1 cellular context compared by ENCODE assay signal in the genomic region with DNA sequence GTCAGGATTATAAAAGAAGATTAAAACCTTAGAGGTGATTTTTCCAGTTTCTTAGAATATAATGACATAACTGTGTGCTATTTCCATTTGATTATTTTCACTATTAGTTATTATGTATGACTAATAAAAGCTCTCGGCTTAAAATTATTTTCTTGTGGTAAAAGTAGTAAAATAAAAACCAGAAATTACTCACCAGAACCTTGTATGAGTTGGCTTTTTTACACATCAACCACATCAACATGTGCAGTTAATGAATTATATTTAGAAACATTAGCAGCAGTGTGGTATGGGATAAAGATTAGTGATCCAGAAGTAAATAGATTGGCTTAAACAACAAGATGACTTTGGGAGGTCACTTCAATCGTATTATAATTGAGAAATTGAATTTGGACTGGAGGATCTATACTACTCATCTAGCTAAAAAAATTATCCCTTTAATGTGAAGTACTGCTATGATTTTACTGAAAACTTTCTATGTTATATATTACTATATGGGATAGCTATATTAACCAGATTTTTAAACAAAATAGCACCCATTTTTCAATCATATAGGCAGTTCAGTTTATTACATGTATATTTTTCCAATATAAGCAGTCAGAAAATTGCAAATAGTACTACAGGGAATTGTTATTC.
TF ChIP-seq lines count a peak whose summit lies in the region.

No MANE protein-coding gene starts in this region.

TF ChIP-seq in endothelial cell of umbilical vein, 7 proteins besides CTCF, POLR2A, EP300 and RAD21:
- no peak for TF ChIP-seq POLR2AphosphoS5 (IDR thresholded peaks at IDR 0.05; ENCODE audit: insufficient read depth, low read depth, low read length)
- peak; percentile 51 for TF ChIP-seq FOS (IDR thresholded peaks at IDR 0.05; ENCODE audit: borderline replicate concordance, insufficient read depth, low read length)
- TF ChIP-seq MYC (IDR thresholded peaks at IDR 0.05; ENCODE audit: low read depth, low read length): no peak
- TF ChIP-seq, protein P1, sequence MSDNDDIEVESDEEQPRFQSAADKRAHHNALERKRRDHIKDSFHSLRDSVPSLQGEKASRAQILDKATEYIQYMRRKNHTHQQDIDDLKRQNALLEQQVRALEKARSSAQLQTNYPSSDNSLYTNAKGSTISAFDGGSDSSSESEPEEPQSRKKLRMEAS (IDR thresholded peaks at IDR 0.05; ENCODE audit: insufficient read depth, insufficient read length): no peak
- no peak for TF ChIP-seq JUN (IDR thresholded peaks at IDR 0.05; ENCODE audit: borderline replicate concordance, insufficient read depth, insufficient read length, low read depth)
- TF ChIP-seq EZH2 (IDR thresholded peaks at IDR 0.05; ENCODE audit: borderline replicate concordance, low read depth, low read length, severe bottlenecking): no peak
